Comparison of ENCODE assay signal across 24 cellular contexts in genomic region chrX:95728446-95728845, GRCh38.
"Had no signal": no experiment of that assay in that cellular context is flagged by ENCODE, and none has a peak within 500 bp of the region (broad histone marks: within the 10 kb centered on the region; RNA-seq: fewer than 3 reads in every experiment).

No MANE protein-coding gene starts in this region.

- H3K36me3 ChIP-seq: lower lobe of right lung, ovary, thyroid gland, vagina had no signal

- H3K4me2 ChIP-seq: smooth muscle cell had no signal

- H3K9me3 Mint-ChIP-seq: natural killer cell treated with Interleukin-12 subunit alpha and Interleukin-12 subunit beta and Interleukin-15 and Interleukin-18, amount 100 ng/mL, for 72 hours; stimulated activated naive CD8-positive, alpha-beta T cell treated with anti-CD3 and anti-CD28 coated beads, Interleukin-15, amount 100 ng/mL, for 72 hours had no signal

- DNase-seq: cortex of kidney; effector CD4-positive, alpha-beta T cell; hypothalamus; immature natural killer cell; islet precursor cell; kidney glomerular epithelial cell; left colon; left ventricle myocardium superior; lower lobe of right lung; occipital lobe; ovary; psoas muscle; right cardiac atrium; stimulated activated CD4-positive, alpha-beta T cell treated with anti-CD3 and anti-CD28 coated beads, Interleukin-12 subunit alpha, Interleukin-12 subunit beta, amount 100 ng/mL, for 4 hours; stimulated activated CD4-positive, alpha-beta T cell treated with anti-CD3 and anti-CD28 coated beads, Interleukin-1b, Interleukin-23, amount 100 ng/mL, for 48 hours; stimulated activated CD4-positive, alpha-beta T cell treated with anti-CD3 and anti-CD28 coated beads, Interleukin-4, amount 100 ng/mL, for 1 hour; stimulated activated CD8-positive, alpha-beta memory T cell treated with anti-CD3 and anti-CD28 coated beads, Interleukin-4, amount 100 ng/mL, for 48 hours; stimulated activated naive CD4-positive, alpha-beta T cell; stimulated activated naive CD8-positive, alpha-beta T cell treated with anti-CD3 and anti-CD28 coated beads, Interleukin-15, amount 100 ng/mL, for 72 hours; thyroid gland; trophoblast cell had no signal

- H3K27ac Mint-ChIP-seq: immature natural killer cell; natural killer cell treated with Interleukin-12 subunit alpha and Interleukin-12 subunit beta and Interleukin-15 and Interleukin-18, amount 100 ng/mL, for 72 hours; stimulated activated naive CD8-positive, alpha-beta T cell treated with anti-CD3 and anti-CD28 coated beads, Interleukin-15, amount 100 ng/mL, for 72 hours had no signal

- H3K9me3 ChIP-seq: lower lobe of right lung, ovary, psoas muscle, thyroid gland, vagina had no signal

- H3K27ac ChIP-seq: lower lobe of right lung, ovary, psoas muscle, thyroid gland, vagina had no signal

- H3K4me3 ChIP-seq: lower lobe of right lung, ovary, psoas muscle, smooth muscle cell, thyroid gland, vagina had no signal

- H3K4me1 ChIP-seq: lower lobe of right lung, psoas muscle, thyroid gland, vagina had no signal

- H3K36me3 Mint-ChIP-seq: immature natural killer cell; natural killer cell treated with Interleukin-12 subunit alpha and Interleukin-12 subunit beta and Interleukin-15 and Interleukin-18, amount 100 ng/mL, for 72 hours had no signal

- H3K27me3 Mint-ChIP-seq: natural killer cell treated with Interleukin-12 subunit alpha and Interleukin-12 subunit beta and Interleukin-15 and Interleukin-18, amount 100 ng/mL, for 72 hours; stimulated activated naive CD8-positive, alpha-beta T cell treated with anti-CD3 and anti-CD28 coated beads, Interleukin-15, amount 100 ng/mL, for 72 hours had no signal

- H3K27me3 ChIP-seq: ovary, thyroid gland, vagina had no signal

- H3K4me3 Mint-ChIP-seq: immature natural killer cell; natural killer cell treated with Interleukin-12 subunit alpha and Interleukin-12 subunit beta and Interleukin-15 and Interleukin-18, amount 100 ng/mL, for 72 hours; stimulated activated naive CD8-positive, alpha-beta T cell treated with anti-CD3 and anti-CD28 coated beads, Interleukin-15, amount 100 ng/mL, for 72 hours had no signal

- H3K4me1 Mint-ChIP-seq: immature natural killer cell; stimulated activated naive CD8-positive, alpha-beta T cell treated with anti-CD3 and anti-CD28 coated beads, Interleukin-15, amount 100 ng/mL, for 72 hours had no signal
